Comparison of ENCODE assay signal across 26 cellular contexts in genomic region chr14:106613256-106613655, GRCh38.
"Had no signal": no experiment of that assay in that cellular context is flagged by ENCODE, and none has a peak within 500 bp of the region (broad histone marks: within the 10 kb centered on the region; RNA-seq: fewer than 3 reads in every experiment).

No MANE protein-coding gene starts in this region.

- H3K27ac ChIP-seq: adrenal gland, body of pancreas, breast epithelium, coronary artery, WERI-Rb-1 had no signal

- DNase-seq: activated CD4-positive, alpha-beta T cell treated with anti-CD3 and anti-CD28 coated beads for 1 hour; activated CD4-positive, alpha-beta T cell treated with anti-CD3 and anti-CD28 coated beads, Interleukin-2, amount 10 ng/mL, durations not matched to agents 24 days and 14 days; activated CD4-positive, alpha-beta T cell treated with anti-CD3 and anti-CD28 coated beads, Interleukin-2, amount 50 U/mL, for 48 hours; activated CD4-positive, CD25-positive, alpha-beta regulatory T cell; activated CD8-positive, alpha-beta T cell treated with anti-CD3 and anti-CD28 coated beads, Interleukin-2, amount 10 ng/mL, durations not matched to agents 7 days and 5 days; activated gamma-delta T cell treated with Interleukin-2 at 50 U/mL for 16 hours; adrenal gland; body of pancreas; Kasumi-1; MG63; NCI-H1048; NCI-H1105 treated with DMSO at 0.1 percent for 48 hours; NCI-H1436; NCI-H1694; NCI-H2029; NCI-H345; NCI-H510A; NCI-H526; NCI-H748 treated with DMSO at 0.1 percent for 48 hours; NK-92 treated with Interleukin-12 subunit alpha and Interleukin-12 subunit beta, amount 100 ng/mL, for 24 hours; Right ventricle myocardium superior; T1000; WERI-Rb-1 had no signal

- H3K9me3 ChIP-seq: adrenal gland, body of pancreas, breast epithelium, MG63 had no signal

- ATAC-seq: activated CD8-positive, alpha-beta T cell treated with anti-CD3 and anti-CD28 coated beads, Interleukin-2, amount 10 ng/mL, durations not matched to agents 7 days and 5 days; body of pancreas had no signal

- H3K9me3 Mint-ChIP-seq: activated CD4-positive, alpha-beta T cell treated with anti-CD3 and anti-CD28 coated beads, Interleukin-2, amount 10 ng/mL, durations not matched to agents 24 days and 14 days; activated naive CD4-positive, alpha-beta T cell treated with anti-CD3 and anti-CD28 coated beads, Interleukin-2, amount 50 U/mL, for 24 hours had no signal

- H3K27ac Mint-ChIP-seq: activated CD4-positive, alpha-beta T cell treated with anti-CD3 and anti-CD28 coated beads, Interleukin-2, amount 10 ng/mL, durations not matched to agents 24 days and 14 days; activated CD8-positive, alpha-beta T cell treated with anti-CD3 and anti-CD28 coated beads, Interleukin-2, amount 10 ng/mL, durations not matched to agents 7 days and 5 days; activated naive CD4-positive, alpha-beta T cell treated with anti-CD3 and anti-CD28 coated beads, Interleukin-2, amount 50 U/mL, for 24 hours had no signal

- H3K4me3 ChIP-seq: adrenal gland, body of pancreas, breast epithelium, coronary artery, MG63 had no signal

- H3K4me1 Mint-ChIP-seq: activated naive CD4-positive, alpha-beta T cell treated with anti-CD3 and anti-CD28 coated beads, Interleukin-2, amount 50 U/mL, for 24 hours had no signal

- H3K4me3 Mint-ChIP-seq: activated CD4-positive, alpha-beta T cell treated with anti-CD3 and anti-CD28 coated beads, Interleukin-2, amount 10 ng/mL, durations not matched to agents 24 days and 14 days; activated CD8-positive, alpha-beta T cell treated with anti-CD3 and anti-CD28 coated beads, Interleukin-2, amount 10 ng/mL, durations not matched to agents 7 days and 5 days; activated naive CD4-positive, alpha-beta T cell treated with anti-CD3 and anti-CD28 coated beads, Interleukin-2, amount 50 U/mL, for 24 hours had no signal

- H3K4me1 ChIP-seq: adrenal gland, body of pancreas, breast epithelium had no signal

- H3K27me3 ChIP-seq: adrenal gland, body of pancreas, MG63 had no signal

- H3K36me3 ChIP-seq: adrenal gland, breast epithelium, MG63, WERI-Rb-1 had no signal

- H3K36me3 Mint-ChIP-seq: activated naive CD4-positive, alpha-beta T cell treated with anti-CD3 and anti-CD28 coated beads, Interleukin-2, amount 50 U/mL, for 24 hours had no signal
